ENCODE assay signal across 19 cellular contexts in genomic region chr4:113496698-113497097, GRCh38.
DNase-seq lines count a peak whose midpoint lies in the region; ATAC-seq and TF ChIP-seq lines count a peak whose summit lies in the region.
"Had no signal": no experiment of that assay in that cellular context is flagged by ENCODE, and none has a peak within 500 bp of the region (broad histone marks: within the 10 kb centered on the region; RNA-seq: fewer than 3 reads in every experiment).

No MANE protein-coding gene starts in this region.

- POLR2A ChIA-PET in activated CD4-positive, alpha-beta memory T cell treated with anti-CD3 and anti-CD28 coated beads for 36 hours (lab: Charles Lee): no interaction called here

- peaks cover 46% of the 10 kb centered on the region for H3K36me3 Mint-ChIP-seq in activated CD4-positive, alpha-beta memory T cell treated with anti-CD3 and anti-CD28 coated beads for 36 hours

- H3K4me1 Mint-ChIP-seq in activated CD4-positive, alpha-beta memory T cell treated with anti-CD3 and anti-CD28 coated beads for 36 hours (ENCODE audit: low read depth): no peaks in the 10 kb centered on the region
- H3K4me1 Mint-ChIP-seq: CD4-positive, alpha-beta memory T cell had no signal

- H3K27me3 ChIP-seq in heart right ventricle: no peaks in the 10 kb centered on the region

- H3K27ac Mint-ChIP-seq in activated CD4-positive, alpha-beta memory T cell treated with anti-CD3 and anti-CD28 coated beads for 36 hours: no peak overlapping the region
- H3K27ac Mint-ChIP-seq: CD4-positive, alpha-beta memory T cell had no signal

- intact Hi-C loops in heart right ventricle (cut with DNase I) (no loop called here), left ventricle myocardium superior (cut with micrococcal nuclease) (no loop called here), posterior vena cava (cut with DNase I) (no loop called here)
- intact Hi-C loops in activated CD4-positive, alpha-beta memory T cell treated with anti-CD3 and anti-CD28 coated beads for 36 hours (cut with micrococcal nuclease): no loop called here

- peaks cover 0 to 5% (median 0%) of the 10 kb centered on the region in 11 donors for H3K9me3 ChIP-seq in heart right ventricle
- H3K9me3 ChIP-seq: A549 had no signal

- H3K27me3 Mint-ChIP-seq in activated CD4-positive, alpha-beta memory T cell treated with anti-CD3 and anti-CD28 coated beads for 36 hours: no peaks in the 10 kb centered on the region
- H3K27me3 Mint-ChIP-seq: CD4-positive, alpha-beta memory T cell had no signal

- H3K4me3 ChIP-seq in heart right ventricle (no peak overlapping the region), fibroblast of mammary gland (ENCODE audit: control insufficient read depth, low read depth, low read length) (no peak overlapping the region), skeletal muscle cell (ENCODE audit: low read depth, low read length) (no peak overlapping the region)
- H3K4me3 ChIP-seq: A549, GM23248 had no signal

- peaks cover 0 to 29% (median 10%) of the 10 kb centered on the region in 9 donors for H3K4me1 ChIP-seq in heart right ventricle
- H3K4me1 ChIP-seq: A549 had no signal

- no peak for TF ChIP-seq CTCF in heart right ventricle (IDR thresholded peaks at IDR 0.05)
- no peak for TF ChIP-seq CTCF in fibroblast of mammary gland (conservative IDR thresholded peaks at IDR 0.05; ENCODE audit: control insufficient read depth, insufficient read depth, low read depth, low read length)

- no peak for DNase-seq in heart right ventricle
- no peak for DNase-seq in left ventricle myocardium superior
- DNase-seq in fibroblast of mammary gland (ENCODE audit: low read depth): peak; percentile 12
- peak; percentile 57 for DNase-seq in myocyte (ENCODE audit: low read depth)
- peak; percentile 8 for DNase-seq in skeletal muscle cell (ENCODE audit: low read depth)
- no peak for DNase-seq in posterior vena cava (ENCODE audit: low spot score)
- no peak for DNase-seq in activated CD4-positive, alpha-beta memory T cell treated with anti-CD3 and anti-CD28 coated beads for 36 hours
- DNase-seq: AML-193; CD4-positive, alpha-beta memory T cell; DMS153; DMS79; GDM1; GM23248; HCEC 1CT had no signal

- peaks cover 0 to 49% (median 9%) of the 10 kb centered on the region in 9 donors for H3K36me3 ChIP-seq in heart right ventricle

- ATAC-seq in heart right ventricle (peak in 5 of 8 donors; percentile 11 to 63 (median 30)), left ventricle myocardium superior (no peak), HG02571 (IDR thresholded peaks at IDR 0.05; ENCODE audit: unreplicated experiment) (no peak)
- ATAC-seq: A549 had no signal

- peak overlapping the region in 3 of 10 donors; percentile 15 to 42 (median 33) for H3K27ac ChIP-seq in heart right ventricle
- H3K27ac ChIP-seq: 22Rv1, A549, C4-2B, GM23248, HL-60 had no signal

- WGBS in heart right ventricle, 2 donors: 44 to 47% methylated on average over 2 of the region's 2 CpGs

- H3K4me3 Mint-ChIP-seq in activated CD4-positive, alpha-beta memory T cell treated with anti-CD3 and anti-CD28 coated beads for 36 hours: no peak overlapping the region
- H3K4me3 Mint-ChIP-seq: CD4-positive, alpha-beta memory T cell had no signal

- CTCF ChIA-PET in activated CD4-positive, alpha-beta memory T cell treated with anti-CD3 and anti-CD28 coated beads for 36 hours (lab: Charles Lee): interaction anchor here (0.7 to 1.6 kb wide), 4 partner anchors 102 to 450 kb away, joined by 3 to 5 read pairs (median 4); no protein-coding TSS in a partner anchor

- H3K9me3 Mint-ChIP-seq in activated CD4-positive, alpha-beta memory T cell treated with anti-CD3 and anti-CD28 coated beads for 36 hours: no peaks in the 10 kb centered on the region

Comparison
In these comparisons a context has a peak if more than half of its experiments do, and no peak if none do; other contexts are left out.
1. ATAC-seq: peak in heart right ventricle (5 of 8); none in left ventricle myocardium superior (single experiment) and HG02571 (single experiment).
2. DNase-seq: peak in fibroblast of mammary gland (single experiment), myocyte (single experiment) and skeletal muscle cell (single experiment); none in heart right ventricle (0 of 2), left ventricle myocardium superior (single experiment), posterior vena cava (single experiment) and activated CD4-positive, alpha-beta memory T cell treated with anti-CD3 and anti-CD28 coated beads for 36 hours (single experiment).